19 cellular contexts compared by ENCODE assay signal in genomic region chr18:36477776-36478175, GRCh38.
"Had no signal": no experiment of that assay in that cellular context is flagged by ENCODE, and none has a peak within 500 bp of the region (broad histone marks: within the 10 kb centered on the region; RNA-seq: fewer than 3 reads in every experiment).

No MANE protein-coding gene starts in this region.

- DNase-seq: IMR-90, KG1, MG63, NCI-H1092 treated with DMSO at 0.1 percent for 48 hours, NCI-H1436, NCI-H187, NCI-H2029, NCI-H2081 treated with DMSO at 0.1 percent for 48 hours, NCI-H226, NCI-H446, NCI-H510A, NCI-H524 treated with DMSO at 0.1 percent for 48 hours, NCI-H69, NCI-H774, RPMI8226, SHP77, SK-N-SH, SW 1271, T-cell had no signal

- H3K36me3 ChIP-seq: MG63 had no signal

- H3K4me3 ChIP-seq: MG63 had no signal

- H3K9me3 ChIP-seq: MG63, SK-N-SH had no signal
